ENCODE assay signal across 8 cellular contexts in the genomic region with DNA sequence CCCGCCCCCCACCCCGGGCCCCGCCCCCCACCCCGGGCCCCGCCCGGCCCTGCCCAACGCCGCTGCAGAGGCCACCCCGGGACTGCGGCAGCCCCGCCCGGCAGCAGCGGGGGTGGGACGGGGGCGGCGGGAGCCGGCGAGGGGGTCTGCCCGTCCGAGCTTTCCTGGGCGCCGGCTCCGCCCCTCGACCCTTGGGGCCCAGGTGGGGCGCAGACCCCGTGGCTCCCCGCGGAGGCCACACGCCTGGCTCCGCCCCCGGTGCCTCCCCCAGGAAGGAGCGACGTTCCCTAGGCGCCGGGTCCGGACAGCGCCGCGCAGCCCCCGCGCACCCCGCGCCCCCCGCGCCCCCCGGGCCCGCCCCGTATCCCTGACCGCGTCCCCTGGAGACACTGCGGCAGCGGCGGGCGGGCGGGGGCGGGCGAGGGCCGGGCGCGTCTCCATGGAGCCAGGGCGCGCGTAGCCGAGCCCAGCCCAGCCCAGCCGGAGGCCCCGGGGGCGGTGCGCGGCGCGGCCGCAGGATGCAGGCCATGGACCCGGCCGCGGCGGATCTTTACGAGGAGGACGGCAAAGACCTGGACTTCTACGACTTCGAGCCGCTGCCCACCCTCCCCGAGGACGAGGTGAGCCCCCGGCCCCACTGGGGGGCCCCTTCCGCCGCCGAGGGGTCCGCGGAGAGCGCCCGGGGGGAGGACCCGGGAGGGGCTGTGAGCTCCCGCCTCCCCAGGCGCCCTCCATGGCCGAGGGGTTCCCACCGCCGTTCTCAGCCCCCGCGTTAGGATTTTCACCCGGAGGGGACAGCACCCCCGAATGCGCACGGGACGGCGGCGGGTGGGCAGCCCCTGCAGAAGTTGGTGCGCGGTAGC. TPM values are rescaled to one million over a fixed set of nuclear protein-coding genes. Genes with fewer than 3 reads are reported as not detected.
A peak's percentile ranks its signal among the peaks of the same experiment; 100 is the strongest.
DNase-seq lines count a peak whose midpoint lies in the region; ATAC-seq and TF ChIP-seq lines count a peak whose summit lies in the region.
"Had no signal": no experiment of that assay in that cellular context is flagged by ENCODE, and none has a peak within 500 bp of the region (broad histone marks: within the 10 kb centered on the region; RNA-seq: fewer than 3 reads in every experiment).

A gene with protein sequence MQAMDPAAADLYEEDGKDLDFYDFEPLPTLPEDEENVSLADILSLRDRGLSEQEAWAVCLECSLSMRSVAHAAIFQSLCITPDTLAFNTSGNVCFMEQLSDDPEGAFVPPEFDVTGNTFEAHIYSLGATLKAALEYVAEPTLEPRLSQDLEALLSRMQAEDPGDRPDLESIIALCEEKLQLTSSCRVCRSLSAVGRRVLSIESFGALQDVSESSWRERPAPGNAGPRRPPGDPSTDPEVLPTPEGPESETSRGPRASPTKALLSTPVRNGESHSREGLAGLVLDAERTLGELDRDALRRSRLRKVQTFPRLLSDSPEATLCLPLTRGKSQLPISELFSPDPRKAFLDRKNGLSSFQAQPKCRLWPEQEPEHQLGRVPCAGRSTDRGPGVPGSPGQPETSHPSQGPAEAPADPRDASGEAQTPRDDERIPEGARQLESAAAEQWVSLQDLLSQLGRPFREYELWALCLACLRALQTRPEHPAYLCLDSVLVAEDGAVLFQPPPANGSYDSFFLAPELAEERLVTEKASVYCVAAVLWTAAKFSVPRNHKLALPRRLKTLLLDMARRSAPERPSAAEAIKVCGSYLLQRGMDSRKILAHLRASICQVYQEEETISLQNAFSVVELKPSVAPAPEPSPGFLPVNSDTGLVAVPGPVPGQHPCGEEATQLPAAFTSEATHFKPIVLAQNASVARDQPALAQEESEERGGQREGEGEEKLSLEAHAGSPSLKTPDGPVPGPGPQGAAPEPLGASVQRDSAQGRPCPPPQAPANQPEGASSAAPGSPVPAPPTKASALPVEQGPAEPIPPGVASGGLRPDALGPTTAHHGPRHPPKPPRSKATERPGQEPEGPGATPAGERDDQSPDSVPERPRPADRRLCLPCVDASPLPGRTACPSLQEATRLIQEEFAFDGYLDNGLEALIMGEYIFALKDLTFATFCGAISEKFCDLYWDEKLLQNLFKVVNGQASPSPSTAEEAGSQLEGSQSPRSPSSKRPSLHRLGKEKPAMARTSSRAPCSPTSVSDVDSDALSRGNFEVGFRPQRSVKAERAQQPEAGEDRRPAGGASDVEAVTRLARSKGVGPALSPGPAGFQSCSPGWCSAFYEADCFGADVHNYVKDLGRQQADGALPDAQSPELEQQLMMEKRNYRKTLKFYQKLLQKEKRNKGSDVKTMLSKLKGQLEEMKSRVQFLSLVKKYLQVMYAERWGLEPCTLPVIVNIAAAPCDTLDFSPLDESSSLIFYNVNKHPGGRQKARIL (N-terminal part only) (plus strand): TSS at position 270 of the 863 bp plus-strand sequence. CDS start 249 bp downstream, at position 519.

- no peak for TF ChIP-seq CTCF in SK-N-SH (IDR thresholded peaks at IDR 0.05)
- no peak for TF ChIP-seq CTCF in fibroblast of the aortic adventitia (IDR thresholded peaks at IDR 0.05; ENCODE audit: insufficient read depth, low read length)
- TF ChIP-seq CTCF in neural cell (IDR thresholded peaks at IDR 0.05; ENCODE audit: poor library complexity, severe bottlenecking): no peak

- TF ChIP-seq RAD21 in SK-N-SH (IDR thresholded peaks at IDR 0.05; ENCODE audit: low read length) (no peak), neural cell (conservative IDR thresholded peaks at IDR 0.05) (no peak)

- H3K79me2 ChIP-seq in SK-N-SH (ENCODE audit: insufficient read depth) (no peaks in the 10 kb centered on the region), neural cell (replicated peaks; ENCODE audit: insufficient read depth, low read length) (no peaks in the 10 kb centered on the region)

- CTCF ChIA-PET in SK-N-SH (lab: Yijun Ruan, JAX): interaction anchor here (1.5 to 3.6 kb wide), 3 partner anchors 17 to 220 kb away, joined by 4 to 13 read pairs (median 4); no protein-coding TSS in a partner anchor

- no peaks in the 10 kb centered on the region for H3K9me2 ChIP-seq in SK-N-SH
- no peaks in the 10 kb centered on the region for H3K9me2 ChIP-seq in neural cell (ENCODE audit: insufficient read depth, low read length)

- 0 out of 2 replicates have a peak, but pooled peaks cover 5% of the 10 kb centered on the region for H3K27me3 ChIP-seq in SK-N-SH (ENCODE audit: insufficient read depth)
- H3K27me3 ChIP-seq in neural cell (ENCODE audit: insufficient read depth, low read depth, low read length): no peaks in the 10 kb centered on the region

- TF ChIP-seq EP300 in SK-N-SH (IDR thresholded peaks at IDR 0.05; ENCODE audit: borderline replicate concordance in 1 of 2, low read depth in 1 of 2, low read length in 1 of 2) (no peak), neural cell (conservative IDR thresholded peaks at IDR 0.05; ENCODE audit: poor library complexity, severe bottlenecking) (no peak)

- H4K20me1 ChIP-seq in SK-N-SH (ENCODE audit: insufficient read depth): no peaks in the 10 kb centered on the region
- H4K20me1 ChIP-seq in neural cell (ENCODE audit: insufficient read depth): no peaks in the 10 kb centered on the region

- DNase-seq in SK-N-SH (peak; percentile 93), fibroblast of the aortic adventitia (ENCODE audit: low read depth) (peak; percentile 9), NCI-H1694 treated with DMSO at 0.1 percent for 48 hours (lab: John Stamatoyannopoulos, UW) (no peak)

- H2AFZ ChIP-seq in SK-N-SH (ENCODE audit: low read depth) (peak within 1 kb of the TSS; percentile 85; the same call in 1 of the 2 replicates), neural cell (ENCODE audit: low read depth, low read length) (peak within 1 kb of the TSS; percentile 56)

- H3K4me1 ChIP-seq in SK-N-SH (ENCODE audit: control insufficient read depth in 1 of 2, insufficient read depth in 2 of 2, low read depth in 1 of 2, low read length in 1 of 2): peaks cover 0 to 22% of the 10 kb centered on the region in 2 experiments; a peak in 1 of 4 replicates

- peak within 1 kb of the TSS; percentile 89 for H3K4me2 ChIP-seq in SK-N-SH
- H3K4me2 ChIP-seq in neural cell (ENCODE audit: low read length): peak within 1 kb of the TSS; percentile 73

- H3K4me3 ChIP-seq in SK-N-SH (ENCODE audit: low read depth in 2 of 2, low read length in 1 of 2) (peak within 1 kb of the TSS; percentile 56 to 67), fibroblast of the aortic adventitia (ENCODE audit: low read depth, low read length) (peak within 1 kb of the TSS; percentile 64), neural cell (ENCODE audit: low read length) (peak within 1 kb of the TSS; percentile 91)
- H3K4me3 ChIP-seq: SK-N-MC had no signal

- 0% methylated on average over 6 of the region's 108 CpGs for WGBS in SK-N-SH (ENCODE audit: low lambda C conversion rate)

- H3F3A ChIP-seq in SK-N-SH (replicated peaks; ENCODE audit: insufficient read depth): peaks cover 4% of the 10 kb centered on the region
- no peaks in the 10 kb centered on the region for H3F3A ChIP-seq in neural cell (ENCODE audit: insufficient read depth, low read length, poor library complexity, severe bottlenecking)

- H3K9me3 ChIP-seq in SK-N-SH: no peaks in the 10 kb centered on the region
- H3K9me3 ChIP-seq in neural cell (ENCODE audit: low read length): no peaks in the 10 kb centered on the region

- POLR2A ChIA-PET in SK-N-SH (lab: Yijun Ruan, JAX): interaction anchor here (0.7 kb wide), 1 partner anchor 22 kb away, joined by 4 read pairs; no protein-coding TSS in a partner anchor

- H3K36me3 ChIP-seq in SK-N-SH (replicated peaks in 1 of 2; ENCODE audit: control insufficient read depth in 1 of 2, insufficient read depth in 2 of 2, low read length in 1 of 2) (no peaks in the 10 kb centered on the region), neural cell (ENCODE audit: insufficient read depth, low read length) (no peaks in the 10 kb centered on the region)

- ATAC-seq in GM18867 (IDR thresholded peaks at IDR 0.05; ENCODE audit: unreplicated experiment) (peak; percentile 58), HG03342 (IDR thresholded peaks at IDR 0.05; ENCODE audit: unreplicated experiment) (no peak), HG02981 (IDR thresholded peaks at IDR 0.05; ENCODE audit: unreplicated experiment) (no peak)

- H3K9ac ChIP-seq in SK-N-SH: peak within 1 kb of the TSS; percentile 61
- peak within 1 kb of the TSS; percentile 73 for H3K9ac ChIP-seq in neural cell (ENCODE audit: low read length)

- H3K27ac ChIP-seq in SK-N-SH (ENCODE audit: low read depth in 2 of 2, low read length in 1 of 2) (no peak within 1 kb of the TSS; a peak in 1 of 4 replicates), neural cell (ENCODE audit: low read length) (no peak within 1 kb of the TSS)
- H3K27ac ChIP-seq: SK-N-MC had no signal

TF ChIP-seq in neural cell, 6 proteins besides CTCF, POLR2A, EP300 and RAD21 (continues in another document):
- no peak for TF ChIP-seq TAF1 (IDR thresholded peaks at IDR 0.05; ENCODE audit: low read depth)
- TF ChIP-seq EZH2 (IDR thresholded peaks at IDR 0.05; ENCODE audit: borderline replicate concordance, insufficient read depth, low read length, poor library complexity, severe bottlenecking): no peak
- no peak for TF ChIP-seq MXI1 (conservative IDR thresholded peaks at IDR 0.05; ENCODE audit: poor library complexity, severe bottlenecking)

RNA-seq across cellular contexts. Expression of the gene that starts here (rescaled TPM):
- polyA plus RNA-seq in SK-N-SH (2012; rRNA removed) (1.4 TPM in 2 replicates), neural cell (4.3 and 11.8 TPM in 2 replicates)
- 0.26 and 0.76 TPM in 2 replicates for polyA plus RNA-seq in SK-N-SH (2012; cell fraction: cytosol; rRNA removed)
- polyA plus RNA-seq in SK-N-SH (2012; cell fraction: nucleus; rRNA removed): 3.6 and 6.5 TPM in 2 replicates
- under 0.01 and 0.41 TPM in 2 replicates for total RNA-seq in fibroblast of the aortic adventitia (ENCODE audit: low replicate concordance)
- 9.0 and 11.7 TPM in 2 replicates for polyA minus RNA-seq in neural cell

Comparison
In these comparisons a context has a peak if more than half of its experiments do, and no peak if none do; other contexts are left out.
1. Peak in DNase-seq and H3K4me3 ChIP-seq in fibroblast of the aortic adventitia; RNA of the gene not detected or under 1 TPM.